In the genomic region with DNA sequence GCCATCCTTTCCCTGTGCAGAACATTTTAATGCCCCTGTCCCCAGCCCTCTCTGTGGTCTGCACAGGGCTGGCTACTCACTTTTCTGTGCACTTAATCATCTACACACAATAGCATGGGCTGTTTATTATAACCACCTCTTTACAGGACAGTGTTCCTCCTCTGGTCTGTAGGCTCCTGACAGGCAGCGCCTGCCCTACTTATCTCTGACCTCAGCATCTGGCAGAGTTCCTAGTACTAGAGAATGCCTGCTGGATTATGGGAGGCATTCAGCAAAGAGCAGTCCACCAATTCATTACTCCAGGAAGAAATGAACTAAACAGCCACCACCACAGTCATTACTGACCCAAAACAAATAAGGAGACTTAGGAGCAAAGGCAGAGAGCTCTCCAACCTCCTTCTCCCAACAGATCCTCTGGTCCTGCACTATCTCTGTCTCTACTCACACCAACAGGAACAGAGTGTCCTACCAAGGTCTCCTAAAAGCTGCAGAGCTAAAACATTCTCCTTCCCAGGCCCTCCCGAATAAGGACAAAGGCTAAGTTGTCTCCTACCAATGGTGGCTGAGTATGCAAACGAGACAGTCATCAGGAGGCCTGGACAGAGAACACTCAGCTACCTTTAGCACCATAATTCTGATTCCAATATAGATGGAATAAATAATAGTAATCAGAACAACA, we compare ENCODE assay signal across 11 cellular contexts.
DNase-seq lines count a peak whose midpoint lies in the region; ATAC-seq, FAIRE-seq and TF ChIP-seq lines count a peak whose summit lies in the region.
"Had no signal": no experiment of that assay in that cellular context is flagged by ENCODE, and none has a peak within 500 bp of the region (broad histone marks: within the 10 kb centered on the region; RNA-seq: fewer than 3 reads in every experiment).

No MANE protein-coding gene starts in this region.

- no peaks in the 10 kb centered on the region for H3K27me3 Mint-ChIP-seq in astrocyte (ENCODE audit: low read depth, unreplicated experiment)

- H3K79me2 ChIP-seq in astrocyte (ENCODE audit: insufficient read depth, low read length) = no peaks in the 10 kb centered on the region
- H3K79me2 ChIP-seq in hepatocyte = no peaks in the 10 kb centered on the region

- no peaks in the 10 kb centered on the region for H3K9me3 Mint-ChIP-seq in astrocyte (ENCODE audit: unreplicated experiment)

- H3K36me3 ChIP-seq in astrocyte (ENCODE audit: insufficient read depth, low read length) (no peaks in the 10 kb centered on the region), hepatocyte (replicated peaks; ENCODE audit: insufficient read depth, low read depth) (no peaks in the 10 kb centered on the region)

- peaks cover 11% of the 10 kb centered on the region for H3K4me1 Mint-ChIP-seq in astrocyte (ENCODE audit: low read depth, unreplicated experiment)

- no peak overlapping the region for H2AFZ ChIP-seq in astrocyte (ENCODE audit: low read depth, low read length)
- no peak overlapping the region for H2AFZ ChIP-seq in hepatocyte

- H3K4me2 ChIP-seq in astrocyte (ENCODE audit: low read length) (peak overlapping the region; percentile 12), hepatocyte (no peak overlapping the region)

- H3K9me3 ChIP-seq in astrocyte (ENCODE audit: insufficient read depth, low read depth, low read length) (no peaks in the 10 kb centered on the region), hepatocyte (ENCODE audit: low read depth) (no peaks in the 10 kb centered on the region)

- peak; percentile 90 for DNase-seq in H4 (ENCODE audit: low spot score)
- DNase-seq in astrocyte (ENCODE audit: low read depth) = peak; percentile 78
- DNase-seq in hepatocyte (ENCODE audit: low spot score) = peak; percentile 65
- peak; percentile 78 for DNase-seq in superior temporal gyrus (ENCODE audit: extremely low spot score)
- DNase-seq in activated CD4-positive, alpha-beta T cell treated with anti-CD3 and anti-CD28 coated beads, Interleukin-2, amount 50 U/mL, for 1 hour = no peak
- DNase-seq in stimulated activated CD4-positive, alpha-beta T cell treated with anti-CD3 and anti-CD28 coated beads, Interleukin-4, amount 100 ng/mL, for 4 hours = no peak
- DNase-seq in activated CD4-positive, CD25-positive, alpha-beta regulatory T cell treated with anti-CD3 and anti-CD28 coated beads, Interleukin-2, amount 50 U/mL, for 72 hours = no peak
- DNase-seq: activated naive CD4-positive, alpha-beta T cell treated with anti-CD3 and anti-CD28 coated beads, Interleukin-2, amount 50 U/mL, for 16 hours; NCI-H69 had no signal

- H3K27me3 ChIP-seq in astrocyte (ENCODE audit: insufficient read depth, low read length) (no peaks in the 10 kb centered on the region), hepatocyte (no peaks in the 10 kb centered on the region)

- no peak for ATAC-seq in HG03175 (IDR thresholded peaks at IDR 0.05; ENCODE audit: unreplicated experiment)

- no peak for FAIRE-seq in astrocyte (lab: Jason Lieb, UNC)

- H4K20me1 ChIP-seq in astrocyte (ENCODE audit: insufficient read depth, low read length) (no peaks in the 10 kb centered on the region), hepatocyte (ENCODE audit: insufficient read depth, poor library complexity, severe bottlenecking) (no peaks in the 10 kb centered on the region)

- no peaks in the 10 kb centered on the region for H3K9me2 ChIP-seq in hepatocyte (replicated peaks; ENCODE audit: insufficient read depth)

- peaks cover 12% of the 10 kb centered on the region for H3K4me1 ChIP-seq in astrocyte (ENCODE audit: insufficient read depth, low read length)
- H3K4me1 ChIP-seq in hepatocyte (ENCODE audit: insufficient read depth) = no peaks in the 10 kb centered on the region

- 57% methylated on average over 3 of the region's 3 CpGs for WGBS in hepatocyte (ENCODE audit: low lambda C conversion rate, missing lambda C conversion rate)

- H3K4me3 Mint-ChIP-seq in astrocyte (ENCODE audit: unreplicated experiment) = no peak overlapping the region

- no peak overlapping the region for H3K27ac Mint-ChIP-seq in astrocyte (ENCODE audit: unreplicated experiment)

- TF ChIP-seq CTCF in astrocyte (IDR thresholded peaks at IDR 0.05; ENCODE audit: insufficient read depth, low read depth, low read length) = no peak
- TF ChIP-seq CTCF in hepatocyte (IDR thresholded peaks at IDR 0.05; ENCODE audit: poor library complexity) = no peak

- no peak overlapping the region for H3K9ac ChIP-seq in astrocyte (ENCODE audit: low read length)

- no peaks in the 10 kb centered on the region for H3K36me3 Mint-ChIP-seq in astrocyte (ENCODE audit: low read depth, unreplicated experiment)

- H3K4me3 ChIP-seq in astrocyte (ENCODE audit: insufficient read depth, low read depth, low read length) (no peak overlapping the region), hepatocyte (no peak overlapping the region)

- H3K27ac ChIP-seq in astrocyte (ENCODE audit: low read depth, low read length) (no peak overlapping the region), hepatocyte (peak overlapping the region; percentile 26)
- H3K27ac ChIP-seq: VCaP had no signal

Comparison
In these comparisons a context has a peak if more than half of its experiments do, and no peak if none do; other contexts are left out.
1. DNase-seq: peak in H4 (single experiment), astrocyte (single experiment), hepatocyte (single experiment) and superior temporal gyrus (single experiment); none in activated CD4-positive, alpha-beta T cell treated with anti-CD3 and anti-CD28 coated beads, Interleukin-2, amount 50 U/mL, for 1 hour (single experiment), stimulated activated CD4-positive, alpha-beta T cell treated with anti-CD3 and anti-CD28 coated beads, Interleukin-4, amount 100 ng/mL, for 4 hours (0 of 2) and activated CD4-positive, CD25-positive, alpha-beta regulatory T cell treated with anti-CD3 and anti-CD28 coated beads, Interleukin-2, amount 50 U/mL, for 72 hours (single experiment).